Comparison of ENCODE assay signal across 25 cellular contexts in the genomic region with DNA sequence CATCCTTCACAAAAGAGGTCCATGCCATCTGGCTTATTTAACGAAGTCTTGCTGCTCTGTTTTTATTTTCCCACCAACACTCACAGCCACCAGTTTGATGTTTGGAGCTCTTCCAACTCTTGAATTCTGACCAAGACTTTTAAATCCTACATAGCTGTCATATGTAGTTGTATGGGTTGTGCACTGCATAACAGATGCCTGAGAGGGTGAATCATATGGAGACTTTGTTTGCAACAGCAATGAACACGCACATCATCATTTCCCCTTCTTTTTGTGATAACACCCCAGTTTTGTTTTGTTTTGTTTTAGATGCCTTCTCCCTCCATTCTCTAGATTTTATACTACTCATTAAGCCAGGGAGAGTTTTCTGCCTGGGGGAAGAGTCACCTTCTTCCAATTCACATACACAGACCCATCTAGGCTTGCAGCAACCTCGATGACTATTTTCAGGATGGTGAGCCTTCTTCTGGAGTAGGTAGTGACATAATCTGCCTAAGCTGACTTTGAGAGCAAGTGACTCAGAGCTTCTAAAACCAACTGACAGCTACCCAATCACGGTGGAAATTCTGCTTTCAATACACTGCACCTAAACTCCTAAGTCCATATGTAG.
DNase-seq lines count a peak whose midpoint lies in the region; ATAC-seq and FAIRE-seq lines count a peak whose summit lies in the region.
"Had no signal": no experiment of that assay in that cellular context is flagged by ENCODE, and none has a peak within 500 bp of the region (broad histone marks: within the 10 kb centered on the region; RNA-seq: fewer than 3 reads in every experiment).

No MANE protein-coding gene starts in this region.

- no peaks in the 10 kb centered on the region for H3K36me3 Mint-ChIP-seq in activated T-helper 17 cell treated with anti-CD3 and anti-CD28 coated beads, Interleukin-2, amount 50 U/mL, for 72 hours (ENCODE audit: low read depth)
- H3K36me3 Mint-ChIP-seq: activated naive CD8-positive, alpha-beta T cell treated with anti-CD3 and anti-CD28 coated beads for 36 hours; natural killer cell had no signal

- peaks cover 37% of the 10 kb centered on the region for H3K27me3 Mint-ChIP-seq in activated T-helper 17 cell treated with anti-CD3 and anti-CD28 coated beads, Interleukin-2, amount 50 U/mL, for 72 hours

- no peaks in the 10 kb centered on the region for H3K9me3 Mint-ChIP-seq in activated T-helper 17 cell treated with anti-CD3 and anti-CD28 coated beads, Interleukin-2, amount 50 U/mL, for 72 hours
- H3K9me3 Mint-ChIP-seq: activated naive CD8-positive, alpha-beta T cell treated with anti-CD3 and anti-CD28 coated beads for 36 hours; H9; natural killer cell had no signal

- FAIRE-seq in frontal cortex (lab: Jason Lieb, UNC), result no peak
- FAIRE-seq: endometrium, GM19239, kidney had no signal

- H3K4me1 Mint-ChIP-seq in activated T-helper 17 cell treated with anti-CD3 and anti-CD28 coated beads, Interleukin-2, amount 50 U/mL, for 72 hours, result no peaks in the 10 kb centered on the region
- H3K4me1 Mint-ChIP-seq: activated CD4-positive, alpha-beta T cell treated with anti-CD3 and anti-CD28 coated beads for 36 hours; activated naive CD8-positive, alpha-beta T cell treated with anti-CD3 and anti-CD28 coated beads for 36 hours; H9; natural killer cell had no signal

- in situ Hi-C loops in G401 (cut with HindIII; ENCODE audit: low sequenced_read_pairs), result no loop called here

- ATAC-seq in activated T-helper 17 cell treated with anti-CD3 and anti-CD28 coated beads, Interleukin-2, amount 50 U/mL, for 72 hours (replicated peaks), result peak; percentile 35
- no peak for ATAC-seq in HG02938 (IDR thresholded peaks at IDR 0.05; ENCODE audit: unreplicated experiment)
- no peak for ATAC-seq in HG03097 (IDR thresholded peaks at IDR 0.05; ENCODE audit: low FRiP score, unreplicated experiment)
- ATAC-seq: activated CD4-positive, alpha-beta T cell treated with anti-CD3 and anti-CD28 coated beads for 36 hours; activated CD8-positive, alpha-beta T cell treated with anti-CD3 and anti-CD28 coated beads, Interleukin-2, amount 10 ng/mL, durations not matched to agents 7 days and 5 days; natural killer cell; Right ventricle myocardium inferior; SK-N-SH treated with all-trans-retinoic acid at 6 μM for 48 hours; stimulated activated naive CD8-positive, alpha-beta T cell treated with anti-CD3 and anti-CD28 coated beads, Interleukin-15, Interleukin-2, amounts not matched to agents 100 U/mL and 50 U/mL, for 24 hours had no signal

- H3K4me3 Mint-ChIP-seq in activated T-helper 17 cell treated with anti-CD3 and anti-CD28 coated beads, Interleukin-2, amount 50 U/mL, for 72 hours, result no peak overlapping the region
- H3K4me3 Mint-ChIP-seq: activated CD4-positive, alpha-beta T cell treated with anti-CD3 and anti-CD28 coated beads for 36 hours; activated CD8-positive, alpha-beta T cell treated with anti-CD3 and anti-CD28 coated beads, Interleukin-2, amount 10 ng/mL, durations not matched to agents 7 days and 5 days; activated naive CD8-positive, alpha-beta T cell treated with anti-CD3 and anti-CD28 coated beads for 36 hours; H9; natural killer cell had no signal

- H3K27ac Mint-ChIP-seq in activated T-helper 17 cell treated with anti-CD3 and anti-CD28 coated beads, Interleukin-2, amount 50 U/mL, for 72 hours, result no peak overlapping the region
- H3K27ac Mint-ChIP-seq: activated CD4-positive, alpha-beta T cell treated with anti-CD3 and anti-CD28 coated beads for 36 hours; activated CD8-positive, alpha-beta T cell treated with anti-CD3 and anti-CD28 coated beads, Interleukin-2, amount 10 ng/mL, durations not matched to agents 7 days and 5 days; activated naive CD8-positive, alpha-beta T cell treated with anti-CD3 and anti-CD28 coated beads for 36 hours; H9; natural killer cell had no signal

- DNase-seq in G401 (ENCODE audit: low spot score), result peak; percentile 28
- DNase-seq in NCI-H446 (lab: John Stamatoyannopoulos, UW), result peak; percentile 30 to 82
- DNase-seq in inferior parietal cortex (ENCODE audit: extremely low spot score), result peak; percentile 20
- DNase-seq in GF-D8 (lab: John Stamatoyannopoulos, UW), result no peak
- DNase-seq in frontal cortex (ENCODE audit: low spot score in 2 of 2), result no peak
- DNase-seq: activated CD4-positive, alpha-beta T cell treated with anti-CD3 and anti-CD28 coated beads for 36 hours; activated CD8-positive, alpha-beta T cell treated with anti-CD3 and anti-CD28 coated beads, Interleukin-2, amount 10 ng/mL, durations not matched to agents 7 days and 5 days; activated naive CD8-positive, alpha-beta T cell treated with anti-CD3 and anti-CD28 coated beads for 36 hours; cerebellar nuclear complex; H9; KBM-7; kidney; natural killer cell; NCI-H1417 treated with DMSO at 0.1 percent for 48 hours; NCI-H748 treated with DMSO at 0.1 percent for 48 hours; occipital lobe; stimulated activated naive CD8-positive, alpha-beta T cell treated with anti-CD3 and anti-CD28 coated beads, Interleukin-15, Interleukin-2, amounts not matched to agents 100 U/mL and 50 U/mL, for 24 hours; T-helper 2 cell had no signal

Comparison
In these comparisons a context has a peak if more than half of its experiments do, and no peak if none do; other contexts are left out.
1. DNase-seq: peak in G401 (single experiment), NCI-H446 (2 of 2) and inferior parietal cortex (single experiment); none in GF-D8 (single experiment) and frontal cortex (0 of 2).